In the genomic region with DNA sequence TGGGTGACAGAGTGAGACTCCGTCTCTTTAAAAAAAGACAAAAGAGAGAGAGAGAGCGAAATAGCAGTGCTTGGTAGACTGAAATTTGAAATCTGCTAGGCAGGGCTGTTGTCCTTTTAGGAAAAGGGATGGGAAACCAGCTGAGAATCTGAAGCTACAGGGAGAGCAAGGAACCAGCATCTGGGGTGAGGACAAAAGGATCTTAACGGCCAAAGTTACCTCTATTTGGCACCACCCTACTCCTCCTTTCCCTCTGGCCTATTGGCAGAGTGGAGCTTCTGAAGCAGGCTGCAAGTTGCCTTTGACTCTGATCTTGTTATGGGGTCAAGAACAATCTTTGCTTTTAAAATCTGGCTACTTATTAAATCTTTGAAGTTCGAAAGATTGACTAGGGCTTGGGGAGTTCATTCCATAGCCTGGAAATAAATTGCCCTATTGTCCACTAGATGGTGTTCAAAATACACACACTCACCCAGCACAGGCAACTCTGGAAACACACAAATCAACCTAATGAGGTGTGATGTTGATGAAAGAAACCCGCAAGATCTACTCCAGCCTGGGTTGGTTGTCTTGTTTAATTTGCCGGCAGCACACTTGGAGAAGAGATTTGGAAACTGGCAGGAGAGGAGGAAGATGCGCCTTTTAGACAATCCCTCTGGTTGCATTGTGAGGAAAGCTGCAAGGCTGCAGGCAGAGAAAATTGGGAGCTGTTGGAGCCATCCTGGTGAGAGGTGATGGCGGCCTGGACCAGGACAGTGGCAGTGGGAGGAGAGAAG, we compare ENCODE assay signal across 8 cellular contexts. TPM values are rescaled to one million over a fixed set of nuclear protein-coding genes. Genes with fewer than 3 reads are reported as not detected.
DNase-seq lines count a peak whose midpoint lies in the region; ATAC-seq and TF ChIP-seq lines count a peak whose summit lies in the region.

No MANE protein-coding gene starts in this region.

- H3K27ac Mint-ChIP-seq in HFFc6 (no peak overlapping the region), MCF 10A (ENCODE audit: low read depth, unreplicated experiment) (no peak overlapping the region)

- no TSS peak for BruUV-seq in MCF 10A (replicated peaks; lab: Mats Ljungman, UMichigan)

- H3K4me3 Mint-ChIP-seq in HFFc6, result no peak overlapping the region
- no peak overlapping the region for H3K4me3 Mint-ChIP-seq in MCF 10A (ENCODE audit: unreplicated experiment)

- intact Hi-C loops in MCF 10A (cut with micrococcal nuclease), result loop anchor here (1.0 kb wide), 5 partner anchors 123 to 1013 kb away; no protein-coding TSS in a partner anchor

- DNase-seq in Daoy (ENCODE audit: low read depth) (peak; percentile 65), HFFc6 (peak; percentile 23), NCI-H748 treated with DMSO at 0.1 percent for 48 hours (lab: John Stamatoyannopoulos, UW) (peak; percentile 6), MCF 10A (ENCODE audit: unreplicated experiment) (peak; percentile 77), left lobe of liver (ENCODE audit: low spot score) (no peak), activated T-cell treated with anti-CD3 and anti-CD28 coated beads for 4 hours (no peak)

- H3K9me3 Mint-ChIP-seq in HFFc6 (no peaks in the 10 kb centered on the region), MCF 10A (ENCODE audit: unreplicated experiment) (no peaks in the 10 kb centered on the region)

- POLR2A ChIA-PET in MCF 10A (lab: Yijun Ruan, JAX), result interaction anchor here (0.8 to 1.2 kb wide), 4 partner anchors 8 to 272 kb away, joined by 3 to 5 read pairs (median 4); a partner anchor contains a TSS

- H3K4me1 Mint-ChIP-seq in HFFc6 (ENCODE audit: low read depth), result no peaks in the 10 kb centered on the region
- H3K4me1 Mint-ChIP-seq in MCF 10A (ENCODE audit: insufficient read depth, unreplicated experiment), result no peaks in the 10 kb centered on the region

- H3K36me3 Mint-ChIP-seq in HFFc6 (ENCODE audit: low read depth) (no peaks in the 10 kb centered on the region), MCF 10A (ENCODE audit: insufficient read depth, unreplicated experiment) (no peaks in the 10 kb centered on the region)

- ATAC-seq in left lobe of liver (peak; percentile 86), GM18873 (IDR thresholded peaks at IDR 0.05; ENCODE audit: low FRiP score, unreplicated experiment) (no peak), HG02571 (IDR thresholded peaks at IDR 0.05; ENCODE audit: unreplicated experiment) (no peak)

- CTCF ChIA-PET in MCF 10A (lab: Yijun Ruan, JAX), result interaction anchor here (0.6 to 7.4 kb wide), 79 partner anchors 9 to 1163 kb away, joined by 3 to 106 read pairs (median 4); a partner anchor contains a TSS

- H3K27me3 Mint-ChIP-seq in HFFc6 (ENCODE audit: insufficient read depth) (peaks cover 35% of the 10 kb centered on the region), MCF 10A (ENCODE audit: insufficient read depth, unreplicated experiment) (no peaks in the 10 kb centered on the region)

- TF ChIP-seq CTCF in HFFc6 (IDR thresholded peaks at IDR 0.05) (peak; percentile 75), MCF 10A (IDR thresholded peaks at IDR 0.05; ENCODE audit: unreplicated experiment) (peak; percentile 88)

RNA-seq across cellular contexts. Expression of a gene that starts 16.5 kb away (rescaled TPM):
- total RNA-seq in Daoy (2014; rRNA removed; shearing (Covaris generic)), result 237 and 242 TPM in 2 replicates
- 10 to 100 TPM; 62.5 to 95.6 (median 91.9) TPM for total RNA-seq in HFFc6 (2021; fragmentation: NEBNext Ultra II Directional; extraction: Animal tissue kit (Norgen Biotek cat#: 25700))
- total RNA-seq in MCF 10A (2022), result 192 and 235 TPM in 2 replicates
- total RNA-seq in left lobe of liver, result 37.0 TPM

Comparison
In these comparisons a context has a peak if more than half of its experiments do, and no peak if none do; other contexts are left out.
1. DNase-seq: peak in Daoy (single experiment), HFFc6 (single experiment), NCI-H748 treated with DMSO at 0.1 percent for 48 hours (single experiment) and MCF 10A (single experiment); none in left lobe of liver (single experiment) and activated T-cell treated with anti-CD3 and anti-CD28 coated beads for 4 hours (single experiment).